Comparison of ENCODE assay signal across 23 cellular contexts in genomic region chr18:5909130-5909529, GRCh38. TPM values are rescaled to one million over a fixed set of nuclear protein-coding genes. Genes with fewer than 3 reads are reported as not detected.
A peak's percentile ranks its signal among the peaks of the same experiment; 100 is the strongest.
DNase-seq lines count a peak whose midpoint lies in the region; TF ChIP-seq lines count a peak whose summit lies in the region.
"Had no signal": no experiment of that assay in that cellular context is flagged by ENCODE, and none has a peak within 500 bp of the region (broad histone marks: within the 10 kb centered on the region; RNA-seq: fewer than 3 reads in every experiment).

No MANE protein-coding gene starts in this region.

- H2BK20ac ChIP-seq in H9 (ENCODE audit: low read depth, low read length, poor library complexity, severe bottlenecking), result no peak overlapping the region

- H3K4ac ChIP-seq in H9 (ENCODE audit: low read depth, low read length), result no peak overlapping the region
- no peak overlapping the region for H3K4ac ChIP-seq in mesendoderm (ENCODE audit: low read depth, low read length)

- H4K20me1 ChIP-seq in H9 (ENCODE audit: control insufficient read depth, insufficient read depth, insufficient read length) (no peaks in the 10 kb centered on the region), fibroblast of lung (ENCODE audit: control insufficient read depth, extremely low read depth, insufficient read depth, low read length) (no peaks in the 10 kb centered on the region)

- H3K4me2 ChIP-seq in H9 (ENCODE audit: insufficient read depth, insufficient read length, low read length) (no peak overlapping the region), fibroblast of lung (ENCODE audit: extremely low read depth, insufficient read depth, low read length) (no peak overlapping the region), mesendoderm (ENCODE audit: low read length) (no peak overlapping the region)
- H3K4me2 ChIP-seq: A549 had no signal

- H2BK12ac ChIP-seq in H9 (ENCODE audit: insufficient read length, low read depth, low read length), result no peak overlapping the region

- TF ChIP-seq CTCF in H9 (conservative IDR thresholded peaks at IDR 0.05), result no peak
- TF ChIP-seq CTCF in fibroblast of lung (conservative IDR thresholded peaks at IDR 0.05 in 1 of 2, IDR thresholded peaks at IDR 0.05 in 1 of 2; ENCODE audit: low read depth in 1 of 2, low read length in 2 of 2), result no peak
- no peak for TF ChIP-seq CTCF in Peyer's patch (IDR thresholded peaks at IDR 0.05)
- no peak for TF ChIP-seq CTCF in RWPE1 (conservative IDR thresholded peaks at IDR 0.05; ENCODE audit: low read depth)

- POLR2A ChIA-PET in RWPE1 (lab: Yijun Ruan, JAX; ENCODE audit: low non-redundant PET), result no interaction called here

- H3K9me3 ChIP-seq in H9 (ENCODE audit: control insufficient read depth, low read depth, low read length), result no peaks in the 10 kb centered on the region
- H3K9me3 ChIP-seq in fibroblast of lung (ENCODE audit: control insufficient read depth, insufficient read depth, low read depth, low read length), result no peaks in the 10 kb centered on the region
- no peaks in the 10 kb centered on the region for H3K9me3 ChIP-seq in Peyer's patch
- H3K9me3 ChIP-seq: A549, BE2C had no signal

- H3K56ac ChIP-seq in H9 (ENCODE audit: insufficient read length, low read depth, low read length) (no peak overlapping the region), mesendoderm (ENCODE audit: low read length) (no peak overlapping the region)

- H4K91ac ChIP-seq in H9 (ENCODE audit: insufficient read length, low read depth, low read length), result no peak overlapping the region

- no peak overlapping the region for H3K4me3 ChIP-seq in fibroblast of lung (replicated peaks in 1 of 4; ENCODE audit: control extremely low read depth in 1 of 4, insufficient read depth in 1 of 4, low read depth in 3 of 4, low read length in 4 of 4)
- H3K4me3 ChIP-seq in mesendoderm (ENCODE audit: low read length), result no peak overlapping the region
- H3K4me3 ChIP-seq in Peyer's patch, result no peak overlapping the region
- H3K4me3 ChIP-seq: A549 had no signal

- H3K27ac ChIP-seq in H9 (ENCODE audit: insufficient read length, low read depth, low read length) (no peak overlapping the region), fibroblast of lung (ENCODE audit: insufficient read depth, low read length) (no peak overlapping the region), mesendoderm (ENCODE audit: low read depth, low read length) (no peak overlapping the region), Peyer's patch (no peak overlapping the region), RWPE1 (no peak overlapping the region)
- H3K27ac ChIP-seq: A549 had no signal

- H2BK120ac ChIP-seq in H9 (ENCODE audit: low read depth, low read length, poor library complexity, severe bottlenecking) (no peak overlapping the region), mesendoderm (ENCODE audit: low read depth, low read length) (no peak overlapping the region)

- no peaks in the 10 kb centered on the region for H3K9me3 Mint-ChIP-seq in H9

- peaks cover 21 to 35% of the 10 kb centered on the region in 2 experiments for H3K4me1 Mint-ChIP-seq in H9

- no peak overlapping the region for H3K4me3 Mint-ChIP-seq in H9
- H3K4me3 Mint-ChIP-seq: HFFc6 had no signal

- H3K23me2 ChIP-seq in H9 (ENCODE audit: insufficient read length, low read depth, low read length, poor library complexity, severe bottlenecking), result no peaks in the 10 kb centered on the region

- H3K14ac ChIP-seq in H9 (ENCODE audit: insufficient read depth, low read length), result no peak overlapping the region; the same call in 1 of the 2 replicates

- DNase-seq in H9 (no peak), astrocyte of the hippocampus (ENCODE audit: low read depth, low spot score) (peak; percentile 23), fibroblast of lung (ENCODE audit: low read depth in 2 of 2) (peak; percentile 32 to 33), mesendoderm (peak; percentile 14), Peyer's patch (no peak), RWPE1 (ENCODE audit: low spot score) (no peak), superior temporal gyrus (ENCODE audit: extremely low spot score) (no peak)
- DNase-seq: BE2C, EL, GF-D8, H7, HFFc6, KBM-7, MM.1S, NCI-H1048, NCI-H1436, NCI-H1930, NCI-H2227 treated with DMSO at 0.1 percent for 48 hours, NCI-H510A treated with DMSO at 0.1 percent for 48 hours, NCI-H748 treated with DMSO at 0.1 percent for 48 hours had no signal

- no peak overlapping the region for H3T11ph ChIP-seq in H9 (ENCODE audit: low read length)

- CTCF ChIA-PET in RWPE1 (lab: Yijun Ruan, JAX), result no interaction called here

- H3K9ac ChIP-seq in H9 (ENCODE audit: extremely low read depth, insufficient read length, low read length) (no peak overlapping the region), fibroblast of lung (ENCODE audit: insufficient read depth, low read length) (no peak overlapping the region), mesendoderm (ENCODE audit: low read length) (no peak overlapping the region)

- WGBS in H9 (ENCODE audit: extremely low coverage, insufficient read length, low lambda C conversion rate), result no CpG with 5 or more reads among the region's 2 CpGs
- WGBS in mesendoderm (ENCODE audit: extremely low coverage, insufficient coverage, low lambda C conversion rate), result no CpG with 5 or more reads among the region's 2 CpGs

- H2BK5ac ChIP-seq in H9 (ENCODE audit: insufficient read length, low read length) (no peak overlapping the region), mesendoderm (ENCODE audit: low read length) (no peak overlapping the region)

- H3K27me3 Mint-ChIP-seq in H9 (ENCODE audit: low read depth), result no peaks in the 10 kb centered on the region

- H3K79me2 ChIP-seq in H9 (ENCODE audit: insufficient read depth, low read length), result no peaks in the 10 kb centered on the region
- no peaks in the 10 kb centered on the region for H3K79me2 ChIP-seq in fibroblast of lung (ENCODE audit: control insufficient read depth, insufficient read depth, low read length)
- no peaks in the 10 kb centered on the region for H3K79me2 ChIP-seq in mesendoderm (ENCODE audit: control insufficient read depth, insufficient read depth, low read length)

- H3K23ac ChIP-seq in H9 (ENCODE audit: insufficient read length, low read depth, low read length), result no peak overlapping the region
- H3K23ac ChIP-seq in mesendoderm (ENCODE audit: low read length), result no peak overlapping the region

- H3K4me1 ChIP-seq in H9 (ENCODE audit: insufficient read depth, low read length) (peaks cover 2% of the 10 kb centered on the region), fibroblast of lung (ENCODE audit: control insufficient read depth, extremely low read depth, insufficient read depth, low read length) (no peaks in the 10 kb centered on the region), mesendoderm (ENCODE audit: control insufficient read depth, low read depth, low read length) (no peaks in the 10 kb centered on the region), Peyer's patch (no peaks in the 10 kb centered on the region)
- H3K4me1 ChIP-seq: A549, BE2C had no signal

- no peak for TF ChIP-seq POLR2A in Peyer's patch (IDR thresholded peaks at IDR 0.05)

- H3K36me3 ChIP-seq in fibroblast of lung (ENCODE audit: control insufficient read depth, insufficient read depth, low read length) (no peaks in the 10 kb centered on the region), mesendoderm (ENCODE audit: control insufficient read depth, insufficient read depth, low read length) (no peaks in the 10 kb centered on the region), Peyer's patch (no peaks in the 10 kb centered on the region)
- H3K36me3 ChIP-seq: BE2C had no signal

- H2AK5ac ChIP-seq in H9 (ENCODE audit: insufficient read length, low read length) (no peak overlapping the region), mesendoderm (ENCODE audit: low read length) (no peak overlapping the region)

- H2AFZ ChIP-seq in H9 (ENCODE audit: low read length) (no peak overlapping the region), fibroblast of lung (ENCODE audit: low read length) (no peak overlapping the region)

- H3K18ac ChIP-seq in H9 (ENCODE audit: insufficient read length, low read depth, low read length) (peak overlapping the region; percentile 17), mesendoderm (ENCODE audit: low read length) (no peak overlapping the region)

- no peaks in the 10 kb centered on the region for H3K27me3 ChIP-seq in H9 (ENCODE audit: insufficient read depth, low read length)
- no peaks in the 10 kb centered on the region for H3K27me3 ChIP-seq in fibroblast of lung (ENCODE audit: control insufficient read depth, insufficient read depth, low read length)
- no peaks in the 10 kb centered on the region for H3K27me3 ChIP-seq in mesendoderm (ENCODE audit: insufficient read depth, low read length, poor library complexity)
- no peaks in the 10 kb centered on the region for H3K27me3 ChIP-seq in Peyer's patch
- H3K27me3 ChIP-seq: BE2C had no signal

- H3K27ac Mint-ChIP-seq in H9, result no peak overlapping the region
- H3K27ac Mint-ChIP-seq: HFFc6 had no signal

- H3K36me3 Mint-ChIP-seq in H9 (ENCODE audit: insufficient read depth in 1 of 3, low read depth in 3 of 3), result no peaks in the 10 kb centered on the region

- no peak overlapping the region for H4K8ac ChIP-seq in H9 (replicated peaks; ENCODE audit: insufficient read length, low read depth, low read length)
- H4K8ac ChIP-seq in mesendoderm (ENCODE audit: low read depth, low read length), result no peak overlapping the region

- H3K79me1 ChIP-seq in H9 (ENCODE audit: insufficient read depth, low read depth, low read length, poor library complexity, severe bottlenecking), result no peaks in the 10 kb centered on the region
- no peaks in the 10 kb centered on the region for H3K79me1 ChIP-seq in mesendoderm (ENCODE audit: low read length)

- no peak overlapping the region for H4K5ac ChIP-seq in H9 (ENCODE audit: insufficient read length, low read depth, low read length)
- no peak overlapping the region for H4K5ac ChIP-seq in mesendoderm (ENCODE audit: low read length)

- H2BK15ac ChIP-seq in H9 (ENCODE audit: low read depth, low read length), result no peak overlapping the region
- H2BK15ac ChIP-seq in mesendoderm (replicated peaks; ENCODE audit: low read depth), result no peak overlapping the region

RNA-seq across cellular contexts. Expression of gene TMEM200C, which starts 13.8 kb away (rescaled TPM):
- 5.6 and 6.3 TPM in 2 replicates for total RNA-seq in H9 (2021)
- total RNA-seq in fibroblast of lung, result 0.17 and 0.26 TPM in 2 replicates
- polyA plus RNA-seq in fibroblast of lung, result 0.02 and 0.10 TPM in 2 replicates
- 0.02 and 0.30 TPM in 2 replicates for polyA plus RNA-seq in fibroblast of lung (2012)
- polyA minus RNA-seq in fibroblast of lung (ENCODE audit: low replicate concordance), result 0.11 TPM in 1 of 2 replicates, not detected in the other
- polyA plus RNA-seq in mesendoderm (2013, experiment 1 of 2), result 2.7 TPM
- polyA plus RNA-seq in mesendoderm (2013, experiment 2 of 2), result 2.7 TPM
- total RNA-seq in Peyer's patch, result under 1 TPM in 3 of 4 donors, not detected in 1; under 0.01 to 0.19 (median 0.13) TPM
- total RNA-seq: HFFc6, HT-29 had no signal
- polyA plus RNA-seq: A549, HepG2 had no signal

Comparison
In these comparisons a context has a peak if more than half of its experiments do, and no peak if none do; other contexts are left out.
1. DNase-seq: peak in astrocyte of the hippocampus (single experiment), fibroblast of lung (2 of 2) and mesendoderm (single experiment); none in H9 (single experiment), Peyer's patch (0 of 3), RWPE1 (single experiment) and superior temporal gyrus (single experiment).